In genomic region chr4:8651661-8652180, GRCh38 we compare ENCODE assay signal across 1 cellular context.
TF ChIP-seq lines count a peak whose summit lies in the region.

No MANE protein-coding gene starts in this region.

TF ChIP-seq in K562, 482 proteins besides CTCF, POLR2A, EP300 and RAD21:
- no peak for TF ChIP-seq ATF2 (CRISPR knock-in tag; IDR thresholded peaks at IDR 0.05)
- TF ChIP-seq TEAD4 (IDR thresholded peaks at IDR 0.05; ENCODE audit: low read length), result no peak
- no peak for TF ChIP-seq TEAD4 (CRISPR knock-in tag; IDR thresholded peaks at IDR 0.05; ENCODE audit: borderline replicate concordance)
- no peak for TF ChIP-seq LARP7 (IDR thresholded peaks at IDR 0.05)
- no peak for TF ChIP-seq FOXK1 (CRISPR knock-in tag; IDR thresholded peaks at IDR 0.05; ENCODE audit: borderline replicate concordance)
- no peak for TF ChIP-seq SP1 (CRISPR knock-in tag; IDR thresholded peaks at IDR 0.05)
- no peak for TF ChIP-seq ZNF274 (IDR thresholded peaks at IDR 0.05; ENCODE audit: borderline replicate concordance, low read depth, low read length)
- no peak for TF ChIP-seq TAF7 (tag; IDR thresholded peaks at IDR 0.05)
